Comparison of ENCODE assay signal across 8 cellular contexts in genomic region chr7:37920619-37921339, GRCh38. TPM values are rescaled to one million over a fixed set of nuclear protein-coding genes. Genes with fewer than 3 reads are reported as not detected.
DNase-seq lines count a peak whose midpoint lies in the region; ATAC-seq, FAIRE-seq and TF ChIP-seq lines count a peak whose summit lies in the region.

TSS of gene EPDR1 (plus strand) at chr7:37920640. CDS start at chr7:37920940, 300 bp downstream.

- peak; percentile 52 for TF ChIP-seq POLR2A in GM19099 (IDR thresholded peaks at IDR 0.05; ENCODE audit: extremely low read depth, insufficient read length, low read depth)

- no peaks in the 10 kb centered on the region for H3K36me3 ChIP-seq in bronchial epithelial cell (ENCODE audit: control insufficient read depth, insufficient read depth, low read length)

- DNase-seq in COR-L47 (lab: John Stamatoyannopoulos, UW) (peak; percentile 54), OCI-M1 (lab: John Stamatoyannopoulos, UW) (peak; percentile 76), bronchial epithelial cell (ENCODE audit: low read depth) (no peak), islet precursor cell (peak; percentile 74), COLO829 (ENCODE audit: low spot score) (no peak)

- no peak for FAIRE-seq in bronchial epithelial cell (lab: Jason Lieb, UNC)

- peak; percentile 43 for TF ChIP-seq CTCF in bronchial epithelial cell (IDR thresholded peaks at IDR 0.05; ENCODE audit: insufficient read depth, low read length, severe bottlenecking)

- H3K27ac ChIP-seq in skin epidermis, result peak within 1 kb of the TSS in 12 of 21 experiments; percentile 6 to 76 (median 54)

- peak; percentile 31 for ATAC-seq in HG03520 (IDR thresholded peaks at IDR 0.05; ENCODE audit: unreplicated experiment)

- peak within 1 kb of the TSS; percentile 62 for H3K4me3 ChIP-seq in bronchial epithelial cell (ENCODE audit: low read depth, low read length)
- H3K4me3 ChIP-seq in skin epidermis, result peak within 1 kb of the TSS; percentile 29 to 49 (median 42)

- peaks cover 12% of the 10 kb centered on the region for H3K27me3 ChIP-seq in bronchial epithelial cell (ENCODE audit: control insufficient read depth, insufficient read depth, low read length)

RNA-seq across cellular contexts. Expression of gene EPDR1, which starts in this region (rescaled TPM):
- total RNA-seq in bronchial epithelial cell, result 2.2 and 5.3 TPM in 2 replicates

Comparison
In these comparisons a context has a peak if more than half of its experiments do, and no peak if none do; other contexts are left out.
1. DNase-seq: peak in COR-L47 (single experiment), OCI-M1 (single experiment) and islet precursor cell (single experiment); none in bronchial epithelial cell (single experiment) and COLO829 (single experiment).